8 cellular contexts compared by ENCODE assay signal in genomic region chr19:489418-490196, GRCh38. TPM values are rescaled to one million over a fixed set of nuclear protein-coding genes. Genes with fewer than 3 reads are reported as not detected.
A peak's percentile ranks its signal among the peaks of the same experiment; 100 is the strongest.
DNase-seq lines count a peak whose midpoint lies in the region; ATAC-seq, FAIRE-seq and TF ChIP-seq lines count a peak whose summit lies in the region.

No MANE protein-coding gene starts in this region.

- H3K9me3 ChIP-seq in left lung = no peaks in the 10 kb centered on the region
- no peaks in the 10 kb centered on the region for H3K9me3 ChIP-seq in subcutaneous abdominal adipose tissue (ENCODE audit: control insufficient read depth in 5 of 5, low read length in 5 of 5)

- H3K27ac ChIP-seq in left lung (peak overlapping the region; percentile 91 to 94), subcutaneous abdominal adipose tissue (ENCODE audit: low read depth, low read length) (peak overlapping the region; percentile 67)

- peak; percentile 43 for ATAC-seq in left lung

- TF ChIP-seq RAD21 in Ishikawa (IDR thresholded peaks at IDR 0.05; ENCODE audit: low read depth) = no peak

- H3K4me1 ChIP-seq in left lung = peaks cover 0 to 18% of the 10 kb centered on the region in 2 donors
- H3K4me1 ChIP-seq in subcutaneous abdominal adipose tissue (ENCODE audit: control insufficient read depth in 5 of 5, insufficient read depth in 5 of 5, low read length in 5 of 5) = peaks cover 0 to 25% (median 18%) of the 10 kb centered on the region in 5 donors

- intact Hi-C loops in left lung (cut with DNase I) = no loop called here

- TF ChIP-seq EP300 in Ishikawa (IDR thresholded peaks at IDR 0.05; ENCODE audit: borderline replicate concordance) = no peak

- H3K4me3 ChIP-seq in cardiac fibroblast (replicated peaks in 1 of 2; ENCODE audit: low read depth in 2 of 2, low read length in 2 of 2) (peak overlapping the region; percentile 63 to 78), left lung (peak overlapping the region; percentile 87), subcutaneous abdominal adipose tissue (ENCODE audit: low read depth in 1 of 5, low read length in 5 of 5) (peak overlapping the region in 4 of 5 donors; percentile 72 to 88 (median 76))

- no peak for TF ChIP-seq CTCF in cardiac fibroblast (IDR thresholded peaks at IDR 0.05; ENCODE audit: low read depth, low read length)
- no peak for TF ChIP-seq CTCF in left lung (IDR thresholded peaks at IDR 0.05)

- peaks cover 0 to 32% of the 10 kb centered on the region in 2 donors for H3K27me3 ChIP-seq in left lung
- peaks cover 3 to 17% (median 15%) of the 10 kb centered on the region in 5 donors for H3K27me3 ChIP-seq in subcutaneous abdominal adipose tissue (ENCODE audit: control insufficient read depth in 5 of 5, insufficient read depth in 4 of 5, low read length in 5 of 5)

- H3K9ac ChIP-seq in subcutaneous abdominal adipose tissue (ENCODE audit: low read length in 5 of 5) = peak overlapping the region in 4 of 5 donors; percentile 60 to 77 (median 76)

- no peak for FAIRE-seq in GM12892 (lab: Jason Lieb, UNC)

- no peaks in the 10 kb centered on the region for H3K36me3 ChIP-seq in left lung
- no peaks in the 10 kb centered on the region for H3K36me3 ChIP-seq in subcutaneous abdominal adipose tissue (ENCODE audit: control insufficient read depth in 5 of 5, insufficient read depth in 5 of 5, low read length in 5 of 5)

- peak; percentile 54 for DNase-seq in GM12892 (ENCODE audit: insufficient read length)
- DNase-seq in cardiac fibroblast (ENCODE audit: low read depth in 2 of 2) = peak; percentile 42 to 48
- DNase-seq in left lung = no peak
- no peak for DNase-seq in mesenteric fat pad (ENCODE audit: low spot score)
- no peak for DNase-seq in NCI-H1048 (lab: John Stamatoyannopoulos, UW)
- no peak for DNase-seq in NOMO-1 treated with DMSO at 0.1 percent for 48 hours (lab: John Stamatoyannopoulos, UW; ENCODE audit: unreplicated experiment)

- no peak for TF ChIP-seq POLR2A in GM12892 (IDR thresholded peaks at IDR 0.05; ENCODE audit: low read depth, low read length)

TF ChIP-seq in Ishikawa, 13 proteins besides CTCF, POLR2A, EP300 and RAD21:
- TF ChIP-seq MAX (IDR thresholded peaks at IDR 0.05) = no peak
- 0 out of 2 replicates have a peak, but pooled peaks have one; percentile 33 for TF ChIP-seq ZBTB7A (IDR thresholded peaks at IDR 0.05; ENCODE audit: low read depth)
- no peak for TF ChIP-seq USF1 (IDR thresholded peaks at IDR 0.05)
- no peak for TF ChIP-seq NFIC (IDR thresholded peaks at IDR 0.05)

RNA-seq across cellular contexts. Expression of gene MADCAM1, which starts 6.7 kb away (rescaled TPM):
- not detected for polyA plus RNA-seq in GM12892 (2012; ENCODE audit: missing spikeins)
- under 1 TPM in 1 of 2 donors, not detected in 1; 0.52 TPM for total RNA-seq in left lung
- 1.7 TPM for total RNA-seq in mesenteric fat pad

RNA-seq across cellular contexts. Expression of gene TPGS1, which starts 17.7 kb away (rescaled TPM):
- 0.51 TPM for polyA plus RNA-seq in GM12892 (2012; ENCODE audit: missing spikeins)
- 10 to 100 TPM; 18.0 to 18.2 TPM for total RNA-seq in left lung
- total RNA-seq in mesenteric fat pad = 20.3 TPM

RNA-seq across cellular contexts. Expression of gene SHC2, which starts 28.8 kb away (rescaled TPM):
- not detected for polyA plus RNA-seq in GM12892 (2012; ENCODE audit: missing spikeins)
- total RNA-seq in left lung = 10 to 100 TPM; 16.8 to 34.5 TPM
- 29.1 TPM for total RNA-seq in mesenteric fat pad

RNA-seq across cellular contexts. Expression of gene CDC34, which starts 42.0 kb away (rescaled TPM):
- 22.1 TPM for polyA plus RNA-seq in GM12892 (2012; ENCODE audit: missing spikeins)
- total RNA-seq in left lung (10 to 100 TPM; 50.9 to 55.5 TPM), mesenteric fat pad (53.7 TPM)

RNA-seq across cellular contexts. Expression of gene GZMM, which starts 54.2 kb away (rescaled TPM):
- not detected for polyA plus RNA-seq in GM12892 (2012; ENCODE audit: missing spikeins)
- 1 to 10 TPM; 1.4 TPM for total RNA-seq in left lung
- 0.74 TPM for total RNA-seq in mesenteric fat pad

Comparison
In these comparisons a context has a peak if more than half of its experiments do, and no peak if none do; other contexts are left out.
1. DNase-seq: peak in GM12892 (single experiment) and cardiac fibroblast (2 of 2); none in left lung (0 of 2), mesenteric fat pad (single experiment), NCI-H1048 (single experiment) and NOMO-1 treated with DMSO at 0.1 percent for 48 hours (single experiment).
2. Peak in every context shown above with its lines, with median percentiles within 50 percentile points of each other: H3K4me3 ChIP-seq.